ENCODE assay signal across 7 cellular contexts in the genomic region with DNA sequence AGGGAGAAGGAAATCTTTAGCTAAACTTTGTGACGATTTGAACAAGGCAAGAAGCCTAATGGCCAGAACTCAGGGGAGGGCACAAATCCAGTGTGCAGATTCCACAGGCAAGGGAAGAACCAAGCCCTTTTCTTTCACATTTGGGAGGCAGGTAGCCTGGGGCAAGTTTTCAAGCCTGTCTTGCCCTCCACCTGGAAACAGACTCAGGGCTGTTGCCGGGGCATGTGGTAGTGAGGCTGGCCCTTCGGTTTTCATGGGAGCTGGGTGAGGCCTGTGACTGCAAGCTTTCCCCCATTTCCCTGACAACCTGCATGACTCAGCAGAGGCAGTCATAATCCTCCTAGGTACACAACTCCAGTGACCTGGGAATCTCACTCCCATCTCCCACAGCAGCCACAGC.
DNase-seq lines count a peak whose midpoint lies in the region; ATAC-seq and TF ChIP-seq lines count a peak whose summit lies in the region.
"Not testable (repeated sequence)": the region's sequence is repeated elsewhere in the genome, so short reads cannot be mapped to it uniquely, and the experiment has no call there.

No MANE protein-coding gene starts in this region.

- H3K9me3 ChIP-seq in PC-3 (ENCODE audit: low read length): not testable (repeated sequence)

- BruUV-seq in PC-3 (replicated peaks; lab: Mats Ljungman, UMichigan); MCF 10A (replicated peaks; lab: Mats Ljungman, UMichigan): not testable (repeated sequence)

- not testable (repeated sequence) for H3K36me3 ChIP-seq in PC-3 (ENCODE audit: low read depth, low read length)

- intact Hi-C loops in PC-3 (cut with micrococcal nuclease); MCF 10A (cut with micrococcal nuclease): not testable (repeated sequence)

- H3K4me1 ChIP-seq in PC-3 (ENCODE audit: insufficient read depth, low read length); foreskin keratinocyte: not testable (repeated sequence)

- H3K27me3 Mint-ChIP-seq in MCF 10A (ENCODE audit: insufficient read depth, unreplicated experiment): not testable (repeated sequence)

- H3K4me1 Mint-ChIP-seq in MCF 10A (ENCODE audit: insufficient read depth, unreplicated experiment): not testable (repeated sequence)

- peak; percentile 7 for DNase-seq in COLO668 (lab: John Stamatoyannopoulos, UW; ENCODE audit: unreplicated experiment)
- peak; percentile 32 for DNase-seq in HT-29 (ENCODE audit: low spot score)
- DNase-seq in PC-3: peak; percentile 46
- DNase-seq in MCF 10A (ENCODE audit: unreplicated experiment): peak; percentile 45
- DNase-seq in epithelial cell of esophagus (ENCODE audit: low read depth): peak; percentile 94
- DNase-seq in foreskin keratinocyte: peak; percentile 59 to 87
- DNase-seq in renal cortical epithelial cell (ENCODE audit: low read depth): peak; percentile 11

- TF ChIP-seq CTCF in PC-3 (conservative IDR thresholded peaks at IDR 0.05; ENCODE audit: low read depth, low read length); MCF 10A (IDR thresholded peaks at IDR 0.05; ENCODE audit: unreplicated experiment); epithelial cell of esophagus (IDR thresholded peaks at IDR 0.05; ENCODE audit: insufficient read depth, low read depth, low read length, missing control alignments); foreskin keratinocyte (conservative IDR thresholded peaks at IDR 0.05): not testable (repeated sequence)

- peak overlapping the region; percentile 77 for H3K27ac ChIP-seq in PC-3 (ENCODE audit: low read length)
- H3K27ac ChIP-seq in foreskin keratinocyte: not testable (repeated sequence)

- H3F3A ChIP-seq in PC-3 (ENCODE audit: low read length, unreplicated experiment): not testable (repeated sequence)

- H3K79me2 ChIP-seq in PC-3 (ENCODE audit: low read length): not testable (repeated sequence)

- peak overlapping the region; percentile 29; the same call in 1 of the 2 replicates for H3K9ac ChIP-seq in PC-3 (ENCODE audit: low read length)

- H3K9me3 Mint-ChIP-seq in MCF 10A (ENCODE audit: unreplicated experiment): peaks cover 31% of the 10 kb centered on the region

- peak overlapping the region; percentile 71 for H2AFZ ChIP-seq in PC-3 (ENCODE audit: low read length)

- H3K27ac Mint-ChIP-seq in MCF 10A (ENCODE audit: low read depth, unreplicated experiment): peak overlapping the region; percentile 87

- ATAC-seq in PC-3 (peak; percentile 54), foreskin keratinocyte (peak; percentile 71)

- H4K20me1 ChIP-seq in PC-3 (ENCODE audit: low read length): not testable (repeated sequence)

- CTCF ChIA-PET in PC-3 (lab: Charles Lee): not testable (repeated sequence)
- CTCF ChIA-PET in MCF 10A (lab: Yijun Ruan, JAX): interaction anchor here (0.6 kb wide), 1 partner anchor 97 kb away, joined by 3 read pairs; no protein-coding TSS in a partner anchor

- H3K4me3 ChIP-seq in PC-3 (ENCODE audit: low read length); epithelial cell of esophagus (ENCODE audit: low read length): not testable (repeated sequence)

- not testable (repeated sequence) for H3K4me3 Mint-ChIP-seq in MCF 10A (ENCODE audit: unreplicated experiment)

- not testable (repeated sequence) for H3K27me3 ChIP-seq in PC-3 (ENCODE audit: low read length); foreskin keratinocyte

- POLR2A ChIA-PET in PC-3 (lab: Charles Lee; ENCODE audit: unreplicated experiment): not testable (repeated sequence)
- POLR2A ChIA-PET in MCF 10A (lab: Yijun Ruan, JAX): interaction anchor here (1.2 kb wide), 1 partner anchor 11 kb away, joined by 3 read pairs; no protein-coding TSS in a partner anchor

- not testable (repeated sequence) for H3K4me2 ChIP-seq in PC-3 (ENCODE audit: low read length)

- H3K36me3 Mint-ChIP-seq in MCF 10A (ENCODE audit: insufficient read depth, unreplicated experiment): not testable (repeated sequence)

- not testable (repeated sequence) for H3K9me2 ChIP-seq in PC-3 (replicated peaks; ENCODE audit: low read length)

Comparison
In these comparisons a context has a peak if more than half of its experiments do, and no peak if none do; other contexts are left out.
1. DNase-seq: peak in every context shown above with its lines; median percentile 94 in epithelial cell of esophagus; 73 in foreskin keratinocyte; 46 in PC-3; 45 in MCF 10A; 32 in HT-29; 11 in renal cortical epithelial cell; 7 in COLO668.